ENCODE assay signal across 16 cellular contexts in genomic region chr13:99346328-99347070, GRCh38. TPM values are rescaled to one million over a fixed set of nuclear protein-coding genes. Genes with fewer than 3 reads are reported as not detected.
DNase-seq lines count a peak whose midpoint lies in the region; ATAC-seq and TF ChIP-seq lines count a peak whose summit lies in the region.
"Had no signal": no experiment of that assay in that cellular context is flagged by ENCODE, and none has a peak within 500 bp of the region (broad histone marks: within the 10 kb centered on the region; RNA-seq: fewer than 3 reads in every experiment).

No MANE protein-coding gene starts in this region.

- POLR2A ChIA-PET in CD8-positive, alpha-beta T cell (lab: Charles Lee), result interaction anchor here (0.6 to 1.7 kb wide), 2 partner anchors 10 to 14 kb away, joined by 3 to 4 read pairs; no protein-coding TSS in a partner anchor
- POLR2A ChIA-PET in naive thymus-derived CD4-positive, alpha-beta T cell (lab: Charles Lee), result interaction anchor here (0.8 to 2.5 kb wide), 9 partner anchors 10 to 75 kb away, joined by 3 to 9 read pairs (median 4); no protein-coding TSS in a partner anchor

- no peak overlapping the region for H3K9ac ChIP-seq in BLaER1

- intact Hi-C loops in CD8-positive, alpha-beta T cell (cut with DNase I, micrococcal nuclease), result no loop called here
- intact Hi-C loops in naive thymus-derived CD4-positive, alpha-beta T cell (cut with micrococcal nuclease), result no loop called here
- intact Hi-C loops in left colon (cut with DNase I, micrococcal nuclease), result no loop called here

- H3K36me3 Mint-ChIP-seq in CD8-positive, alpha-beta T cell, result peaks cover 89% of the 10 kb centered on the region
- H3K36me3 Mint-ChIP-seq in activated naive CD8-positive, alpha-beta T cell, result peaks cover 36% of the 10 kb centered on the region
- H3K36me3 Mint-ChIP-seq in naive thymus-derived CD4-positive, alpha-beta T cell, result peaks cover 26 to 79% (median 60%) of the 10 kb centered on the region in 5 donors

- H3K9me3 Mint-ChIP-seq in CD8-positive, alpha-beta T cell, result no peaks in the 10 kb centered on the region
- H3K9me3 Mint-ChIP-seq in activated naive CD8-positive, alpha-beta T cell (ENCODE audit: low read depth), result no peaks in the 10 kb centered on the region
- H3K9me3 Mint-ChIP-seq in naive thymus-derived CD4-positive, alpha-beta T cell, result peaks cover 0 to 1% (median 0%) of the 10 kb centered on the region in 11 donors

- peak overlapping the region; percentile 68 for H3K27ac Mint-ChIP-seq in CD8-positive, alpha-beta T cell
- H3K27ac Mint-ChIP-seq in activated naive CD8-positive, alpha-beta T cell, result peak overlapping the region; percentile 74
- peak overlapping the region in 8 of 9 donors; percentile 76 to 99 (median 98) for H3K27ac Mint-ChIP-seq in naive thymus-derived CD4-positive, alpha-beta T cell

- H3K4me1 ChIP-seq in BLaER1, result peaks cover 27% of the 10 kb centered on the region
- H3K4me1 ChIP-seq in CD8-positive, alpha-beta T cell (ENCODE audit: insufficient read depth, low read length), result peaks cover 25% of the 10 kb centered on the region
- H3K4me1 ChIP-seq in naive thymus-derived CD4-positive, alpha-beta T cell (ENCODE audit: control insufficient read depth in 2 of 2, insufficient read depth in 2 of 2, low read length in 2 of 2), result peaks cover 19 to 28% of the 10 kb centered on the region in 2 donors
- H3K4me1 ChIP-seq: gastroesophageal sphincter, pancreas had no signal

- CTCF ChIA-PET in CD8-positive, alpha-beta T cell (lab: Charles Lee), result interaction anchor here (1.3 to 3.1 kb wide), 3 partner anchors 11 to 77 kb away, joined by 3 to 17 read pairs (median 4); no protein-coding TSS in a partner anchor
- CTCF ChIA-PET in naive thymus-derived CD4-positive, alpha-beta T cell (lab: Charles Lee), result interaction anchor here (1.0 to 1.6 kb wide), 2 partner anchors 41 to 90 kb away, joined by 3 to 5 read pairs; no protein-coding TSS in a partner anchor

- H3K27me3 Mint-ChIP-seq in CD8-positive, alpha-beta T cell (ENCODE audit: low read depth), result no peaks in the 10 kb centered on the region
- no peaks in the 10 kb centered on the region for H3K27me3 Mint-ChIP-seq in activated naive CD8-positive, alpha-beta T cell
- no peaks in the 10 kb centered on the region for H3K27me3 Mint-ChIP-seq in naive thymus-derived CD4-positive, alpha-beta T cell

- peaks cover 80% of the 10 kb centered on the region for H3K4me1 Mint-ChIP-seq in CD8-positive, alpha-beta T cell (ENCODE audit: low read depth)
- H3K4me1 Mint-ChIP-seq in activated naive CD8-positive, alpha-beta T cell (ENCODE audit: low read depth), result peaks cover 61% of the 10 kb centered on the region
- H3K4me1 Mint-ChIP-seq in naive thymus-derived CD4-positive, alpha-beta T cell, result peaks cover 27 to 95% (median 79%) of the 10 kb centered on the region in 7 donors

- H3K27ac ChIP-seq in BLaER1, result no peak overlapping the region
- H3K27ac ChIP-seq in CD8-positive, alpha-beta T cell (ENCODE audit: low read depth, low read length), result no peak overlapping the region
- no peak overlapping the region for H3K27ac ChIP-seq in naive thymus-derived CD4-positive, alpha-beta T cell (ENCODE audit: low read depth, low read length)
- H3K27ac ChIP-seq: gastroesophageal sphincter, pancreas had no signal

- no peak overlapping the region for H3K4me3 Mint-ChIP-seq in CD8-positive, alpha-beta T cell
- no peak overlapping the region for H3K4me3 Mint-ChIP-seq in activated naive CD8-positive, alpha-beta T cell
- peak overlapping the region in 2 of 10 donors; percentile 3 to 50 for H3K4me3 Mint-ChIP-seq in naive thymus-derived CD4-positive, alpha-beta T cell

- H3K4me2 ChIP-seq in BLaER1, result peak overlapping the region; percentile 46

- ATAC-seq in CD8-positive, alpha-beta T cell, result no peak
- ATAC-seq in naive thymus-derived CD4-positive, alpha-beta T cell, result no peak
- ATAC-seq in left colon (no peak), HG02852 (IDR thresholded peaks at IDR 0.05; ENCODE audit: unreplicated experiment) (no peak)
- ATAC-seq: gastroesophageal sphincter had no signal

- no peaks in the 10 kb centered on the region for H3K27me3 ChIP-seq in BLaER1
- no peaks in the 10 kb centered on the region for H3K27me3 ChIP-seq in CD8-positive, alpha-beta T cell (ENCODE audit: insufficient read depth, low read length)
- H3K27me3 ChIP-seq in naive thymus-derived CD4-positive, alpha-beta T cell (ENCODE audit: control insufficient read depth in 2 of 2, insufficient read depth in 2 of 2, low read length in 2 of 2), result no peaks in the 10 kb centered on the region
- H3K27me3 ChIP-seq: gastroesophageal sphincter, pancreas had no signal

- H3K9me3 ChIP-seq in BLaER1, result no peaks in the 10 kb centered on the region
- H3K9me3 ChIP-seq in CD8-positive, alpha-beta T cell (ENCODE audit: low read length), result no peaks in the 10 kb centered on the region
- no peaks in the 10 kb centered on the region for H3K9me3 ChIP-seq in naive thymus-derived CD4-positive, alpha-beta T cell (ENCODE audit: control insufficient read depth in 2 of 3, low read length in 3 of 3)
- H3K9me3 ChIP-seq: gastroesophageal sphincter, pancreas had no signal

- peaks cover 55% of the 10 kb centered on the region for H4K20me1 ChIP-seq in BLaER1

- DNase-seq in CD8-positive, alpha-beta T cell, result no peak
- DNase-seq in naive thymus-derived CD4-positive, alpha-beta T cell, result no peak
- DNase-seq in left colon, result no peak
- no peak for DNase-seq in NK-92 treated with Interleukin-12 subunit alpha and Interleukin-12 subunit beta, amount 100 ng/mL, for 24 hours (lab: John Stamatoyannopoulos, UW)
- DNase-seq: activated CD4-positive, CD25-positive, alpha-beta regulatory T cell treated with anti-CD3 and anti-CD28 coated beads, Interleukin-2, amount 50 U/mL, for 72 hours; caudate nucleus; DMS79 treated with DMSO at 0.1 percent for 48 hours; KBM-7; NCI-H2081 treated with DMSO at 0.1 percent for 48 hours; NCI-H524; pancreas; SHP77 treated with DMSO at 0.1 percent for 48 hours had no signal

- no peak for TF ChIP-seq CTCF in CD8-positive, alpha-beta T cell (IDR thresholded peaks at IDR 0.05)

- H3K36me3 ChIP-seq in BLaER1, result peaks cover 97% of the 10 kb centered on the region
- H3K36me3 ChIP-seq in CD8-positive, alpha-beta T cell (ENCODE audit: insufficient read depth, low read length), result peaks cover 45% of the 10 kb centered on the region
- peaks cover 5 to 67% (median 7%) of the 10 kb centered on the region in 3 experiments for H3K36me3 ChIP-seq in naive thymus-derived CD4-positive, alpha-beta T cell (ENCODE audit: control insufficient read depth in 2 of 3, insufficient read depth in 3 of 3, low read length in 3 of 3)

- H3K4me3 ChIP-seq in BLaER1, result no peak overlapping the region
- no peak overlapping the region for H3K4me3 ChIP-seq in CD8-positive, alpha-beta T cell (ENCODE audit: low read depth, low read length)
- no peak overlapping the region for H3K4me3 ChIP-seq in naive thymus-derived CD4-positive, alpha-beta T cell (ENCODE audit: low read length)
- H3K4me3 ChIP-seq: gastroesophageal sphincter, pancreas had no signal

RNA-seq across cellular contexts. Expression of gene GPR183, which starts 39.3 kb away (rescaled TPM):
- 10 to 100 TPM; 80.2 to 85.5 TPM for total RNA-seq in CD8-positive, alpha-beta T cell
- 100 to 1,000 TPM in 4 of 5 experiments, 10 to 100 TPM in 1; 26.8 to 231 (median 112) TPM for total RNA-seq in naive thymus-derived CD4-positive, alpha-beta T cell
- 100 to 1,000 TPM; 234 to 241 TPM for polyA plus RNA-seq in naive thymus-derived CD4-positive, alpha-beta T cell
- 1 to 10 TPM; 2.5 to 6.4 TPM for total RNA-seq in left colon
